35 cellular contexts compared by ENCODE assay signal in the genomic region with DNA sequence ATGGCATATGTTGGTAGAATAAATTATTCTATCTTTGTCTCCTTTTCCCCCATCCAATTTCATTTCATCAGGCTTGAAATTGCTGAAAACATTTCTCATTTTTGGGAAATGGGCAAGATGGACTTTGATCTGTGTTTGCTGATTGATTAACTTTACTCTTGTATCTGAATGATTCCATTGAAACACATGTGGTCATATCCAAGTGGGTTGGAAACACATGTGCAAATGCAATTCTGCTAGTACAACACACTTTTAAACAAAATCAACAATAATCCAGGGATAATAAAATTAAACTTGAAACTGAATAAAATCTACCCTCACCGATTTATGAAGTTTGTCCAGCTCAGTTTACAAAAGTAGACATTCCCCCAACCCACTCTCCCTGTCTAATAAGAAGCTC.
"Had no signal": no experiment of that assay in that cellular context is flagged by ENCODE, and none has a peak within 500 bp of the region (broad histone marks: within the 10 kb centered on the region; RNA-seq: fewer than 3 reads in every experiment).

No MANE protein-coding gene starts in this region.

- H3K9me3 ChIP-seq: MG63 had no signal

- DNase-seq: Karpas-422, Kasumi-1, MG63, MM.1S, MV-4-11, NCI-H1048, NCI-H1092, NCI-H1092 treated with DMSO at 0.1 percent for 48 hours, NCI-H1105, NCI-H1105 treated with DMSO at 0.1 percent for 48 hours, NCI-H1417, NCI-H1417 treated with DMSO at 0.1 percent for 48 hours, NCI-H1436, NCI-H1436 treated with DMSO at 0.1 percent for 48 hours, NCI-H146, NCI-H1694, NCI-H1694 treated with DMSO at 0.1 percent for 48 hours, NCI-H187, NCI-H187 treated with DMSO at 0.1 percent for 48 hours, NCI-H1930, NCI-H2029, NCI-H2029 treated with DMSO at 0.1 percent for 48 hours, NCI-H2081, NCI-H2081 treated with DMSO at 0.1 percent for 48 hours, NCI-H2107, NCI-H2171, NCI-H2171 treated with DMSO at 0.1 percent for 48 hours, NCI-H2227 treated with DMSO at 0.1 percent for 48 hours, NCI-H226, NCI-H345, NCI-H446, NCI-H446 treated with DMSO at 0.1 percent for 48 hours, NCI-H510A, NCI-H510A treated with DMSO at 0.1 percent for 48 hours, NCI-H524 had no signal

- H3K36me3 ChIP-seq: MG63 had no signal

- H3K27me3 ChIP-seq: MG63 had no signal

- H3K4me3 ChIP-seq: MG63 had no signal
